Comparison of ENCODE assay signal across 8 cellular contexts in genomic region chr10:130110236-130111114, GRCh38. TPM values are rescaled to one million over a fixed set of nuclear protein-coding genes. Genes with fewer than 3 reads are reported as not detected.
DNase-seq lines count a peak whose midpoint lies in the region; FAIRE-seq and TF ChIP-seq lines count a peak whose summit lies in the region.

Gene C10orf143, minus strand, starts transcription at chr10:130110830. Its CDS starts 58 bp downstream, at chr10:130110772.

- H3K36me3 ChIP-seq in MM.1S (replicated peaks; ENCODE audit: insufficient read depth, low read length) = no peaks in the 10 kb centered on the region
- H3K36me3 ChIP-seq in neural progenitor cell = peaks cover 3% of the 10 kb centered on the region
- H3K36me3 ChIP-seq in stomach smooth muscle (ENCODE audit: control insufficient read depth in 2 of 2, insufficient read depth in 2 of 2, low read length in 2 of 2) = no peaks in the 10 kb centered on the region

- H3K4me1 ChIP-seq in MM.1S (ENCODE audit: low read length) (peaks cover 6% of the 10 kb centered on the region; the same call in 1 of the 2 replicates), neural progenitor cell (no peaks in the 10 kb centered on the region), stomach smooth muscle (ENCODE audit: control insufficient read depth, insufficient read depth, low read length) (peaks cover 29% of the 10 kb centered on the region)

- H3K36me3 Mint-ChIP-seq in neural progenitor cell = peaks cover 2% of the 10 kb centered on the region

- peak within 1 kb of the TSS; percentile 92 for H3K4me3 ChIP-seq in MM.1S (ENCODE audit: low read length)
- peak within 1 kb of the TSS; percentile 61 to 93 for H3K4me3 ChIP-seq in foreskin fibroblast (ENCODE audit: low read depth in 1 of 2, low read length in 2 of 2)
- H3K4me3 ChIP-seq in neural progenitor cell = peak within 1 kb of the TSS; percentile 59
- peak within 1 kb of the TSS; percentile 91 to 95 for H3K4me3 ChIP-seq in stomach smooth muscle (ENCODE audit: low read length in 2 of 2)

- H3K9me3 ChIP-seq in MM.1S (replicated peaks; ENCODE audit: insufficient read depth, low read length) (no peaks in the 10 kb centered on the region), neural progenitor cell (ENCODE audit: low read depth) (no peaks in the 10 kb centered on the region), stomach smooth muscle (ENCODE audit: control insufficient read depth in 2 of 2, low read length in 2 of 2) (no peaks in the 10 kb centered on the region)

- DNase-seq in HCEC 1CT (peak; percentile 96), MM.1S (peak; percentile 97), SHP77 treated with DMSO at 0.1 percent for 48 hours (lab: John Stamatoyannopoulos, UW) (peak; percentile 93), foreskin fibroblast (peak; percentile 97 to 99), neural progenitor cell (ENCODE audit: low spot score) (peak; percentile 98)
- peak; percentile 97 for DNase-seq in activated gamma-delta T cell treated with anti-CD3 and anti-CD28 coated beads, Interleukin-2, amount 50 U/mL, for 16 hours (ENCODE audit: low read depth)

- H3K4me2 ChIP-seq in MM.1S (ENCODE audit: low read depth, low read length) (peak within 1 kb of the TSS; percentile 96), neural progenitor cell (peak within 1 kb of the TSS; percentile 91)

- H3K9me3 Mint-ChIP-seq in neural progenitor cell = peaks cover 2% of the 10 kb centered on the region

- H2AFZ ChIP-seq in MM.1S (ENCODE audit: low read length) = peak within 1 kb of the TSS; percentile 97
- H2AFZ ChIP-seq in neural progenitor cell (replicated peaks) = peak within 1 kb of the TSS; percentile 87

- H3K27ac ChIP-seq in MM.1S (ENCODE audit: low read length) (peak within 1 kb of the TSS; percentile 78), neural progenitor cell (peak within 1 kb of the TSS; percentile 77), stomach smooth muscle (ENCODE audit: low read length) (peak within 1 kb of the TSS; percentile 82)

- H4K20me1 ChIP-seq in MM.1S (ENCODE audit: insufficient read depth, low read length) (no peaks in the 10 kb centered on the region), neural progenitor cell (ENCODE audit: low read depth) (no peaks in the 10 kb centered on the region)

- no peaks in the 10 kb centered on the region for H3K27me3 ChIP-seq in MM.1S (replicated peaks; ENCODE audit: insufficient read depth, low read length)
- peaks cover 8% of the 10 kb centered on the region for H3K27me3 ChIP-seq in neural progenitor cell
- H3K27me3 ChIP-seq in stomach smooth muscle (ENCODE audit: control insufficient read depth in 1 of 2, insufficient read depth in 2 of 2, low read length in 2 of 2) = no peaks in the 10 kb centered on the region

- H3K9ac ChIP-seq in MM.1S (ENCODE audit: low read length) (peak within 1 kb of the TSS; percentile 91), neural progenitor cell (peak within 1 kb of the TSS; percentile 76), stomach smooth muscle (ENCODE audit: low read length in 2 of 2) (peak within 1 kb of the TSS; percentile 69 to 85)

- TF ChIP-seq CTCF in MM.1S (IDR thresholded peaks at IDR 0.05; ENCODE audit: low read length) (no peak), foreskin fibroblast (IDR thresholded peaks at IDR 0.05; ENCODE audit: low read depth, low read length) (no peak), neural progenitor cell (IDR thresholded peaks at IDR 0.05) (no peak)

- H3K4me1 Mint-ChIP-seq in neural progenitor cell = peaks cover 17% of the 10 kb centered on the region

- H3K79me2 ChIP-seq in MM.1S (ENCODE audit: low read length) = peaks cover 16% of the 10 kb centered on the region
- peaks cover 18% of the 10 kb centered on the region for H3K79me2 ChIP-seq in neural progenitor cell (ENCODE audit: low read depth)

- no peaks in the 10 kb centered on the region for H3K9me2 ChIP-seq in MM.1S (replicated peaks; ENCODE audit: insufficient read depth, low read length)

- peaks cover 7% of the 10 kb centered on the region for H3K27me3 Mint-ChIP-seq in neural progenitor cell (ENCODE audit: insufficient read depth, low read depth)

- H3F3A ChIP-seq in MM.1S (ENCODE audit: insufficient read depth, low read length) = no peaks in the 10 kb centered on the region
- H3F3A ChIP-seq in neural progenitor cell (ENCODE audit: low read depth) = peaks cover 7% of the 10 kb centered on the region

- peak within 1 kb of the TSS; percentile 97 for H3K27ac Mint-ChIP-seq in neural progenitor cell

- peak; percentile 49 for FAIRE-seq in G401.6 (lab: Jason Lieb, UNC)

- peak within 1 kb of the TSS; percentile 98 for H3K4me3 Mint-ChIP-seq in neural progenitor cell

RNA-seq across cellular contexts. Expression of gene C10orf143, which starts in this region (rescaled TPM):
- total RNA-seq in neural progenitor cell (ENCODE audit: low replicate concordance) = 1.1 and 1.6 TPM in 2 replicates

Comparison
In these comparisons a context has a peak if more than half of its experiments do, and no peak if none do; other contexts are left out.
1. Peak in every context shown above with its lines: DNase-seq, H3K4me3 ChIP-seq and H3K27ac ChIP-seq.